In the genomic region with DNA sequence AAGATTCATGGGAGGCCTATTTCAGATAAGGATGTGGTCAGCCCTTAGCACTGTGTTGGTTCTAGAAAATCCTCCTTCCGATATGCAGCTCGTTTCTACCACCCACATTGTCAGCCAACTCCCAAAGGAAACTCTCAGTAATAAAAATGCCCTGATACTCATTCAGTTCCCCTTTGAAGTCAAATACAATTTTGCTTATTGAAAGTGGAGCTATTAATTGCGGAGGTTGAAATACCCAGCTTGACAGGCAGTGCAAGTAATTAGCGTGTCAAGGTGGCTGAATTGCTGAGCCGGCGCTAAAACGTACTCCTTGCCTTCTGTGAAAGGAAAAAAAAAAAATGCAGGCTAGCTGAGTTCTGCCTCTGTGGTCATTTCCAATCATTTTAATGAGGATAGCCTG, we compare ENCODE assay signal across 27 cellular contexts.
"Had no signal": no experiment of that assay in that cellular context is flagged by ENCODE, and none has a peak within 500 bp of the region (broad histone marks: within the 10 kb centered on the region; RNA-seq: fewer than 3 reads in every experiment).

No MANE protein-coding gene starts in this region.

- H3K9me3 Mint-ChIP-seq: activated CD4-positive, alpha-beta T cell treated with anti-CD3 and anti-CD28 coated beads, Interleukin-2, amount 10 ng/mL, durations not matched to agents 7 days and 5 days; activated naive CD4-positive, alpha-beta T cell treated with anti-CD3 and anti-CD28 coated beads for 36 hours; activated naive CD4-positive, alpha-beta T cell treated with anti-CD3 and anti-CD28 coated beads, Interleukin-2, amount 50 U/mL, for 72 hours; activated T-cell treated with anti-CD3 and anti-CD28 coated beads, Interleukin-2, amount 50 U/mL, for 24 hours; activated T-helper 2 cell treated with anti-CD3 and anti-CD28 coated beads, Interferon-gamma antibody, Interleukin-2, Interleukin-4, amounts not matched to agents 10 μg/mL and 5 μg/mL and 100 μg/mL, durations not matched to agents 14 hours and 24 hours and 36 hours; central memory CD8-positive, alpha-beta T cell; T-helper 1 cell treated with Interleukin-12 subunit alpha and Interleukin-12 subunit beta and Interleukin-4 antibody, amounts not matched to agents 30 μg/mL and 1 μg/mL, for 36 hours; T-helper 2 cell treated with Interferon-gamma antibody and Interleukin-4, amounts not matched to agents 5 μg/mL and 100 μg/mL, for 36 hours had no signal

- H3K4me3 Mint-ChIP-seq: activated CD4-positive, alpha-beta T cell treated with anti-CD3 and anti-CD28 coated beads for 36 hours; activated CD4-positive, alpha-beta T cell treated with anti-CD3 and anti-CD28 coated beads, Interleukin-2, amount 10 ng/mL, durations not matched to agents 7 days and 5 days; activated CD8-positive, alpha-beta T cell treated with anti-CD3 and anti-CD28 coated beads, Interleukin-2, amount 10 ng/mL, durations not matched to agents 7 days and 5 days; activated naive CD4-positive, alpha-beta T cell treated with anti-CD3 and anti-CD28 coated beads for 36 hours; activated T-cell treated with anti-CD3 and anti-CD28 coated beads, Interleukin-2, amount 50 U/mL, for 24 hours; central memory CD8-positive, alpha-beta T cell; T-helper 1 cell treated with Interleukin-12 subunit alpha and Interleukin-12 subunit beta and Interleukin-4 antibody, amounts not matched to agents 30 μg/mL and 1 μg/mL, for 36 hours; T-helper 2 cell treated with Interferon-gamma antibody and Interleukin-4, amounts not matched to agents 5 μg/mL and 100 μg/mL, for 36 hours had no signal

- DNase-seq: activated CD4-positive, alpha-beta T cell treated with anti-CD3 and anti-CD28 coated beads for 36 hours; activated CD4-positive, alpha-beta T cell treated with anti-CD3 and anti-CD28 coated beads, Interleukin-2, amount 10 ng/mL, durations not matched to agents 7 days and 5 days; activated CD4-positive, alpha-beta T cell treated with anti-CD3 and anti-CD28 coated beads, Interleukin-2, amount 50 U/mL, for 48 hours; activated CD8-positive, alpha-beta T cell treated with anti-CD3 and anti-CD28 coated beads, Interleukin-2, amount 10 ng/mL, durations not matched to agents 7 days and 5 days; activated gamma-delta T cell; activated naive CD4-positive, alpha-beta T cell treated with anti-CD3 and anti-CD28 coated beads for 36 hours; activated T-cell treated with anti-CD3 and anti-CD28 coated beads, Interleukin-2, amount 50 U/mL, for 24 hours; amniotic stem cell; aorta; NCI-H1092 treated with DMSO at 0.1 percent for 48 hours; NCI-H146; NCI-H187; NCI-H2029 treated with DMSO at 0.1 percent for 48 hours; NCI-H2107; NCI-H2171; NCI-H510A; NCI-H526; NCI-H748 treated with DMSO at 0.1 percent for 48 hours; NK-92 treated with Interleukin-12 subunit alpha and Interleukin-12 subunit beta, amount 100 ng/mL, for 24 hours; PC-3 had no signal

- H3K4me1 Mint-ChIP-seq: activated CD4-positive, alpha-beta T cell treated with anti-CD3 and anti-CD28 coated beads for 36 hours; activated CD4-positive, alpha-beta T cell treated with anti-CD3 and anti-CD28 coated beads, Interleukin-2, amount 10 ng/mL, durations not matched to agents 7 days and 5 days; central memory CD8-positive, alpha-beta T cell had no signal

- H3K36me3 Mint-ChIP-seq: activated naive CD4-positive, alpha-beta T cell treated with anti-CD3 and anti-CD28 coated beads, Interleukin-2, amount 50 U/mL, for 72 hours had no signal

- H3K27ac Mint-ChIP-seq: activated CD4-positive, alpha-beta T cell treated with anti-CD3 and anti-CD28 coated beads for 36 hours; activated CD4-positive, alpha-beta T cell treated with anti-CD3 and anti-CD28 coated beads, Interleukin-2, amount 10 ng/mL, durations not matched to agents 7 days and 5 days; activated CD8-positive, alpha-beta T cell treated with anti-CD3 and anti-CD28 coated beads, Interleukin-2, amount 10 ng/mL, durations not matched to agents 7 days and 5 days; activated naive CD4-positive, alpha-beta T cell treated with anti-CD3 and anti-CD28 coated beads for 36 hours; activated naive CD4-positive, alpha-beta T cell treated with anti-CD3 and anti-CD28 coated beads, Interleukin-2, amount 50 U/mL, for 72 hours; activated T-cell treated with anti-CD3 and anti-CD28 coated beads, Interleukin-2, amount 50 U/mL, for 24 hours; activated T-helper 2 cell treated with anti-CD3 and anti-CD28 coated beads, Interferon-gamma antibody, Interleukin-2, Interleukin-4, amounts not matched to agents 10 μg/mL and 5 μg/mL and 100 μg/mL, durations not matched to agents 14 hours and 24 hours and 36 hours; T-helper 1 cell treated with Interleukin-12 subunit alpha and Interleukin-12 subunit beta and Interleukin-4 antibody, amounts not matched to agents 30 μg/mL and 1 μg/mL, for 36 hours; T-helper 2 cell treated with Interferon-gamma antibody and Interleukin-4, amounts not matched to agents 5 μg/mL and 100 μg/mL, for 36 hours had no signal

- ATAC-seq: activated CD4-positive, alpha-beta T cell treated with anti-CD3 and anti-CD28 coated beads for 36 hours; activated CD4-positive, CD25-positive, alpha-beta regulatory T cell treated with anti-CD3 and anti-CD28 coated beads, Interleukin-2, amount 50 U/mL, for 24 hours; activated CD8-positive, alpha-beta T cell treated with anti-CD3 and anti-CD28 coated beads, Interleukin-2, amount 10 ng/mL, durations not matched to agents 7 days and 5 days; activated naive CD4-positive, alpha-beta T cell treated with anti-CD3 and anti-CD28 coated beads, Interleukin-2, amount 50 U/mL, for 72 hours; PC-3; Right ventricle myocardium inferior had no signal

- H3K27me3 Mint-ChIP-seq: activated CD4-positive, alpha-beta T cell treated with anti-CD3 and anti-CD28 coated beads for 36 hours; activated CD4-positive, alpha-beta T cell treated with anti-CD3 and anti-CD28 coated beads, Interleukin-2, amount 10 ng/mL, durations not matched to agents 7 days and 5 days; central memory CD8-positive, alpha-beta T cell had no signal
